17 cellular contexts compared by ENCODE assay signal in genomic region chr6:149088361-149088760, GRCh38.
DNase-seq lines count a peak whose midpoint lies in the region; ATAC-seq and TF ChIP-seq lines count a peak whose summit lies in the region.
"Had no signal": no experiment of that assay in that cellular context is flagged by ENCODE, and none has a peak within 500 bp of the region (broad histone marks: within the 10 kb centered on the region; RNA-seq: fewer than 3 reads in every experiment).

No MANE protein-coding gene starts in this region.

- no peak overlapping the region for H3K4me3 Mint-ChIP-seq in activated CD4-positive, alpha-beta T cell treated with anti-CD3 and anti-CD28 coated beads, Interleukin-2, amount 10 ng/mL, durations not matched to agents 7 days and 5 days
- no peak overlapping the region for H3K4me3 Mint-ChIP-seq in activated T-helper 1 cell treated with anti-CD3 and anti-CD28 coated beads, Interleukin-12 subunit alpha, Interleukin-12 subunit beta, Interleukin-2, Interleukin-4 antibody, amounts not matched to agents 30 ng/mL and 10 ng/mL and 1 ng/mL, durations not matched to agents 14 hours and 24 hours and 36 hours
- no peak overlapping the region for H3K4me3 Mint-ChIP-seq in stimulated activated effector memory CD8-positive, alpha-beta T cell treated with anti-CD3 and anti-CD28 coated beads, Interleukin-12 subunit alpha, Interleukin-12 subunit beta, amount 100 ng/mL, for 72 hours
- H3K4me3 Mint-ChIP-seq: CD4-positive, CD25-positive, alpha-beta regulatory T cell; CD8-positive, alpha-beta memory T cell; GM23338 had no signal

- H3K9me3 Mint-ChIP-seq in activated CD4-positive, alpha-beta T cell treated with anti-CD3 and anti-CD28 coated beads, Interleukin-2, amount 10 ng/mL, durations not matched to agents 7 days and 5 days: peaks cover 12% of the 10 kb centered on the region
- H3K9me3 Mint-ChIP-seq in activated T-helper 1 cell treated with anti-CD3 and anti-CD28 coated beads, Interleukin-12 subunit alpha, Interleukin-12 subunit beta, Interleukin-2, Interleukin-4 antibody, amounts not matched to agents 30 ng/mL and 10 ng/mL and 1 ng/mL, durations not matched to agents 14 hours and 24 hours and 36 hours: peaks cover 5% of the 10 kb centered on the region
- H3K9me3 Mint-ChIP-seq in stimulated activated effector memory CD8-positive, alpha-beta T cell treated with anti-CD3 and anti-CD28 coated beads, Interleukin-12 subunit alpha, Interleukin-12 subunit beta, amount 100 ng/mL, for 72 hours: no peaks in the 10 kb centered on the region
- H3K9me3 Mint-ChIP-seq: CD4-positive, CD25-positive, alpha-beta regulatory T cell; CD8-positive, alpha-beta memory T cell; GM23338 had no signal

- TF ChIP-seq CTCF in left lung (IDR thresholded peaks at IDR 0.05): no peak
- TF ChIP-seq CTCF in brain microvascular endothelial cell (IDR thresholded peaks at IDR 0.05; ENCODE audit: low read depth, low read length, missing control alignments): no peak

- in situ Hi-C loops in brain microvascular endothelial cell (cut with HindIII; ENCODE audit: low pct_ligation_motif_present, low sequenced_read_pairs): loop anchor here (25.0 kb wide), 1 partner anchor 324 kb away; the partner anchor contains the start of gene SUMO4

- H3K27me3 Mint-ChIP-seq in activated CD4-positive, alpha-beta T cell treated with anti-CD3 and anti-CD28 coated beads, Interleukin-2, amount 10 ng/mL, durations not matched to agents 7 days and 5 days: no peaks in the 10 kb centered on the region
- no peaks in the 10 kb centered on the region for H3K27me3 Mint-ChIP-seq in activated T-helper 1 cell treated with anti-CD3 and anti-CD28 coated beads, Interleukin-12 subunit alpha, Interleukin-12 subunit beta, Interleukin-2, Interleukin-4 antibody, amounts not matched to agents 30 ng/mL and 10 ng/mL and 1 ng/mL, durations not matched to agents 14 hours and 24 hours and 36 hours (ENCODE audit: insufficient read depth)
- H3K27me3 Mint-ChIP-seq: CD4-positive, CD25-positive, alpha-beta regulatory T cell; CD8-positive, alpha-beta memory T cell had no signal

- no peak for DNase-seq in activated CD4-positive, alpha-beta T cell treated with anti-CD3 and anti-CD28 coated beads, Interleukin-2, amount 10 ng/mL, durations not matched to agents 7 days and 5 days
- DNase-seq in activated CD4-positive, alpha-beta T cell treated with anti-CD3 and anti-CD28 coated beads, Interleukin-2, amount 50 U/mL, for 4 hours: no peak
- no peak for DNase-seq in activated T-helper 1 cell treated with anti-CD3 and anti-CD28 coated beads, Interleukin-12 subunit alpha, Interleukin-12 subunit beta, Interleukin-2, Interleukin-4 antibody, amounts not matched to agents 30 ng/mL and 10 ng/mL and 1 ng/mL, durations not matched to agents 14 hours and 24 hours and 36 hours (ENCODE audit: low spot score)
- DNase-seq in left lung (no peak), NCI-H1930 (lab: John Stamatoyannopoulos, UW) (no peak), UCSD-AML1 (lab: John Stamatoyannopoulos, UW; ENCODE audit: unreplicated experiment) (no peak), brain microvascular endothelial cell (no peak)
- peak in 1 of 2 donors; percentile 45 for DNase-seq in stimulated activated effector memory CD8-positive, alpha-beta T cell treated with anti-CD3 and anti-CD28 coated beads, Interleukin-12 subunit alpha, Interleukin-12 subunit beta, amount 100 ng/mL, for 72 hours (ENCODE audit: low spot score in 2 of 2)
- DNase-seq: ACHN; BE2C; C1 segment of cervical spinal cord; CD4-positive, CD25-positive, alpha-beta regulatory T cell; CD8-positive, alpha-beta memory T cell; COR-L47; DMS 273 treated with DMSO at 0.1 percent for 48 hours; HCEC 1CT had no signal

- POLR2A ChIA-PET in activated CD4-positive, alpha-beta T cell treated with anti-CD3 and anti-CD28 coated beads, Interleukin-2, amount 10 ng/mL, durations not matched to agents 7 days and 5 days (lab: Charles Lee): no interaction called here

- peaks cover 47% of the 10 kb centered on the region for H3K36me3 Mint-ChIP-seq in activated CD4-positive, alpha-beta T cell treated with anti-CD3 and anti-CD28 coated beads, Interleukin-2, amount 10 ng/mL, durations not matched to agents 7 days and 5 days (ENCODE audit: low read depth)
- peaks cover 20% of the 10 kb centered on the region for H3K36me3 Mint-ChIP-seq in activated T-helper 1 cell treated with anti-CD3 and anti-CD28 coated beads, Interleukin-12 subunit alpha, Interleukin-12 subunit beta, Interleukin-2, Interleukin-4 antibody, amounts not matched to agents 30 ng/mL and 10 ng/mL and 1 ng/mL, durations not matched to agents 14 hours and 24 hours and 36 hours (ENCODE audit: low read depth)
- H3K36me3 Mint-ChIP-seq in stimulated activated effector memory CD8-positive, alpha-beta T cell treated with anti-CD3 and anti-CD28 coated beads, Interleukin-12 subunit alpha, Interleukin-12 subunit beta, amount 100 ng/mL, for 72 hours: no peaks in the 10 kb centered on the region
- H3K36me3 Mint-ChIP-seq: CD4-positive, CD25-positive, alpha-beta regulatory T cell had no signal

- H3K4me3 ChIP-seq in left lung (no peak overlapping the region), brain microvascular endothelial cell (ENCODE audit: low read depth, low read length) (no peak overlapping the region)
- H3K4me3 ChIP-seq: GM23338 had no signal

- H3K27ac Mint-ChIP-seq in activated CD4-positive, alpha-beta T cell treated with anti-CD3 and anti-CD28 coated beads, Interleukin-2, amount 10 ng/mL, durations not matched to agents 7 days and 5 days: peak overlapping the region; percentile 16
- H3K27ac Mint-ChIP-seq in activated T-helper 1 cell treated with anti-CD3 and anti-CD28 coated beads, Interleukin-12 subunit alpha, Interleukin-12 subunit beta, Interleukin-2, Interleukin-4 antibody, amounts not matched to agents 30 ng/mL and 10 ng/mL and 1 ng/mL, durations not matched to agents 14 hours and 24 hours and 36 hours: peak overlapping the region; percentile 15
- peak overlapping the region; percentile 1 for H3K27ac Mint-ChIP-seq in stimulated activated effector memory CD8-positive, alpha-beta T cell treated with anti-CD3 and anti-CD28 coated beads, Interleukin-12 subunit alpha, Interleukin-12 subunit beta, amount 100 ng/mL, for 72 hours
- H3K27ac Mint-ChIP-seq: GM23338 had no signal

- no peaks in the 10 kb centered on the region for H3K36me3 ChIP-seq in left lung
- no peaks in the 10 kb centered on the region for H3K36me3 ChIP-seq in brain microvascular endothelial cell (replicated peaks)
- H3K36me3 ChIP-seq: BE2C had no signal

- H3K27ac ChIP-seq in left lung (no peak overlapping the region), brain microvascular endothelial cell (no peak overlapping the region)

- intact Hi-C loops in activated T-helper 1 cell treated with anti-CD3 and anti-CD28 coated beads, Interleukin-12 subunit alpha, Interleukin-12 subunit beta, Interleukin-2, Interleukin-4 antibody, amounts not matched to agents 30 ng/mL and 10 ng/mL and 1 ng/mL, durations not matched to agents 14 hours and 24 hours and 36 hours (cut with micrococcal nuclease): no loop called here
- intact Hi-C loops in left lung (cut with DNase I): no loop called here

- H3K4me1 ChIP-seq in left lung: no peaks in the 10 kb centered on the region
- H3K4me1 ChIP-seq: BE2C had no signal

- peak; percentile 53 for ATAC-seq in left lung
- no peak for ATAC-seq in stimulated activated effector memory CD8-positive, alpha-beta T cell treated with anti-CD3 and anti-CD28 coated beads, Interleukin-12 subunit alpha, Interleukin-12 subunit beta, amount 100 ng/mL, for 72 hours

- H3K4me1 Mint-ChIP-seq in activated CD4-positive, alpha-beta T cell treated with anti-CD3 and anti-CD28 coated beads, Interleukin-2, amount 10 ng/mL, durations not matched to agents 7 days and 5 days: peaks cover 78% of the 10 kb centered on the region
- H3K4me1 Mint-ChIP-seq in activated T-helper 1 cell treated with anti-CD3 and anti-CD28 coated beads, Interleukin-12 subunit alpha, Interleukin-12 subunit beta, Interleukin-2, Interleukin-4 antibody, amounts not matched to agents 30 ng/mL and 10 ng/mL and 1 ng/mL, durations not matched to agents 14 hours and 24 hours and 36 hours (ENCODE audit: low read depth): peaks cover 83% of the 10 kb centered on the region
- peaks cover 36% of the 10 kb centered on the region for H3K4me1 Mint-ChIP-seq in stimulated activated effector memory CD8-positive, alpha-beta T cell treated with anti-CD3 and anti-CD28 coated beads, Interleukin-12 subunit alpha, Interleukin-12 subunit beta, amount 100 ng/mL, for 72 hours
- H3K4me1 Mint-ChIP-seq: GM23338 had no signal

- H3K27me3 ChIP-seq in left lung: no peaks in the 10 kb centered on the region
- H3K27me3 ChIP-seq in brain microvascular endothelial cell (replicated peaks): no peaks in the 10 kb centered on the region
- H3K27me3 ChIP-seq: BE2C had no signal

- no peaks in the 10 kb centered on the region for H3K9me3 ChIP-seq in left lung
- H3K9me3 ChIP-seq: BE2C had no signal

- CTCF ChIA-PET in activated CD4-positive, alpha-beta T cell treated with anti-CD3 and anti-CD28 coated beads, Interleukin-2, amount 10 ng/mL, durations not matched to agents 7 days and 5 days (lab: Charles Lee): interaction anchor here (0.9 to 1.7 kb wide), 9 partner anchors 13 to 343 kb away, joined by 3 to 6 read pairs (median 3); no protein-coding TSS in a partner anchor
